In the genomic region with DNA sequence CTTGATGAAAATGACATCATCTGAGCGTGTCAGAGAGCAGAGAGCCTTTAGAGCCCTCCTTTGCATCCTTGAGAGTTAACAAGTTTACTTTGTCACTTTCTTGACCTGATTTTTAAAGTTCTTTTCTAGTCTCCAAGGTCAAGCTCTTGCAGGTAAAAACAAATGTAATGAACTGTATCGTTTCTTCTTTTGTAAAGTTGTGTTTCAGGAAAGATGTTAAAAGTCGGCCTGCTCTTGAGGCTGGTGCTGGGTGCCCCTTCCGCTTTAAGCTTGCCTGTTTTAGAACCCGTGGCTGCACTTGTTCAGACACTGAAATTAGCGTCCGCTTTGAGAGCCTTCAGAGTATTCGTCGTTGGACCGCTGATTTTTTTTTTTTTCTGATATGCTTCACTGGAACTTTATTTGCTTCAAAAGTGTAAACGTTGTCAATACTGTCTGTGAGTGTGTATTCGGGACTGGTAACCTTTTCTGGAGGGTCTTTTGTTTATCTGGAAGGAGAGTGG, we compare ENCODE assay signal across 1 cellular context.
TF ChIP-seq lines count a peak whose summit lies in the region.

No MANE protein-coding gene starts in this region.

TF ChIP-seq in K562, 482 proteins besides CTCF, POLR2A, EP300 and RAD21 (continued from another document and continues in another):
- TF ChIP-seq, protein P1, sequence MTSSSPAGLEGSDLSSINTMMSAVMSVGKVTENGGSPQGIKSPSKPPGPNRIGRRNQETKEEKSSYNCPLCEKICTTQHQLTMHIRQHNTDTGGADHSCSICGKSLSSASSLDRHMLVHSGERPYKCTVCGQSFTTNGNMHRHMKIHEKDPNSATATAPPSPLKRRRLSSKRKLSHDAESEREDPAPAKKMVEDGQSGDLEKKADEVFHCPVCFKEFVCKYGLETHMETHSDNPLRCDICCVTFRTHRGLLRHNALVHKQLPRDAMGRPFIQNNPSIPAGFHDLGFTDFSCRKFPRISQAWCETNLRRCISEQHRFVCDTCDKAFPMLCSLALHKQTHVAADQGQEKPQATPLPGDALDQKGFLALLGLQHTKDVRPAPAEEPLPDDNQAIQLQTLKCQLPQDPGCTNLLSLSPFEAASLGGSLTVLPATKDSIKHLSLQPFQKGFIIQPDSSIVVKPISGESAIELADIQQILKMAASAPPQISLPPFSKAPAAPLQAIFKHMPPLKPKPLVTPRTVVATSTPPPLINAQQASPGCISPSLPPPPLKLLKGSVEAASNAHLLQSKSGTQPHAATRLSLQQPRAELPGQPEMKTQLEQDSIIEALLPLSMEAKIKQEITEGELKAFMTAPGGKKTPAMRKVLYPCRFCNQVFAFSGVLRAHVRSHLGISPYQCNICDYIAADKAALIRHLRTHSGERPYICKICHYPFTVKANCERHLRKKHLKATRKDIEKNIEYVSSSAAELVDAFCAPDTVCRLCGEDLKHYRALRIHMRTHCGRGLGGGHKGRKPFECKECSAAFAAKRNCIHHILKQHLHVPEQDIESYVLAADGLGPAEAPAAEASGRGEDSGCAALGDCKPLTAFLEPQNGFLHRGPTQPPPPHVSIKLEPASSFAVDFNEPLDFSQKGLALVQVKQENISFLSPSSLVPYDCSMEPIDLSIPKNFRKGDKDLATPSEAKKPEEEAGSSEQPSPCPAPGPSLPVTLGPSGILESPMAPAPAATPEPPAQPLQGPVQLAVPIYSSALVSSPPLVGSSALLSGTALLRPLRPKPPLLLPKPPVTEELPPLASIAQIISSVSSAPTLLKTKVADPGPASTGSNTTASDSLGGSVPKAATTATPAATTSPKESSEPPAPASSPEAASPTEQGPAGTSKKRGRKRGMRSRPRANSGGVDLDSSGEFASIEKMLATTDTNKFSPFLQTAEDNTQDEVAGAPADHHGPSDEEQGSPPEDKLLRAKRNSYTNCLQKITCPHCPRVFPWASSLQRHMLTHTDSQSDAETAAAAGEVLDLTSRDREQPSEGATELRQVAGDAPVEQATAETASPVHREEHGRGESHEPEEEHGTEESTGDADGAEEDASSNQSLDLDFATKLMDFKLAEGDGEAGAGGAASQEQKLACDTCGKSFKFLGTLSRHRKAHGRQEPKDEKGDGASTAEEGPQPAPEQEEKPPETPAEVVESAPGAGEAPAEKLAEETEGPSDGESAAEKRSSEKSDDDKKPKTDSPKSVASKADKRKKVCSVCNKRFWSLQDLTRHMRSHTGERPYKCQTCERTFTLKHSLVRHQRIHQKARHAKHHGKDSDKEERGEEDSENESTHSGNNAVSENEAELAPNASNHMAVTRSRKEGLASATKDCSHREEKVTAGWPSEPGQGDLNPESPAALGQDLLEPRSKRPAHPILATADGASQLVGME (CRISPR knock-in tag; IDR thresholded peaks at IDR 0.05), result no peak
- no peak for TF ChIP-seq POLR2AphosphoS5 (IDR thresholded peaks at IDR 0.05; ENCODE audit: control insufficient read depth, insufficient read depth, low read depth, low read length)
- TF ChIP-seq EWSR1 (IDR thresholded peaks at IDR 0.05; ENCODE audit: borderline replicate concordance, low read depth, partially characterized antibody), result no peak
- no peak for TF ChIP-seq HMG20A (CRISPR knock-in tag; conservative IDR thresholded peaks at IDR 0.05)
- TF ChIP-seq CREBBP (IDR thresholded peaks at IDR 0.05; ENCODE audit: low read depth, low read length), result no peak
- no peak for TF ChIP-seq GATAD2A (IDR thresholded peaks at IDR 0.05)
- no peak for TF ChIP-seq ZNF316 (IDR thresholded peaks at IDR 0.05)
- no peak for TF ChIP-seq ERF (CRISPR knock-in tag; IDR thresholded peaks at IDR 0.05)
- no peak; the same call in 1 of the 2 replicates for TF ChIP-seq LCOR (CRISPR knock-in tag; IDR thresholded peaks at IDR 0.05)
- no peak for TF ChIP-seq ARID3B (CRISPR knock-in tag; IDR thresholded peaks at IDR 0.05; ENCODE audit: borderline replicate concordance)
- TF ChIP-seq EP400 (IDR thresholded peaks at IDR 0.05), result peak; percentile 6; the same call in 1 of the 2 replicates
- TF ChIP-seq, protein P2, sequence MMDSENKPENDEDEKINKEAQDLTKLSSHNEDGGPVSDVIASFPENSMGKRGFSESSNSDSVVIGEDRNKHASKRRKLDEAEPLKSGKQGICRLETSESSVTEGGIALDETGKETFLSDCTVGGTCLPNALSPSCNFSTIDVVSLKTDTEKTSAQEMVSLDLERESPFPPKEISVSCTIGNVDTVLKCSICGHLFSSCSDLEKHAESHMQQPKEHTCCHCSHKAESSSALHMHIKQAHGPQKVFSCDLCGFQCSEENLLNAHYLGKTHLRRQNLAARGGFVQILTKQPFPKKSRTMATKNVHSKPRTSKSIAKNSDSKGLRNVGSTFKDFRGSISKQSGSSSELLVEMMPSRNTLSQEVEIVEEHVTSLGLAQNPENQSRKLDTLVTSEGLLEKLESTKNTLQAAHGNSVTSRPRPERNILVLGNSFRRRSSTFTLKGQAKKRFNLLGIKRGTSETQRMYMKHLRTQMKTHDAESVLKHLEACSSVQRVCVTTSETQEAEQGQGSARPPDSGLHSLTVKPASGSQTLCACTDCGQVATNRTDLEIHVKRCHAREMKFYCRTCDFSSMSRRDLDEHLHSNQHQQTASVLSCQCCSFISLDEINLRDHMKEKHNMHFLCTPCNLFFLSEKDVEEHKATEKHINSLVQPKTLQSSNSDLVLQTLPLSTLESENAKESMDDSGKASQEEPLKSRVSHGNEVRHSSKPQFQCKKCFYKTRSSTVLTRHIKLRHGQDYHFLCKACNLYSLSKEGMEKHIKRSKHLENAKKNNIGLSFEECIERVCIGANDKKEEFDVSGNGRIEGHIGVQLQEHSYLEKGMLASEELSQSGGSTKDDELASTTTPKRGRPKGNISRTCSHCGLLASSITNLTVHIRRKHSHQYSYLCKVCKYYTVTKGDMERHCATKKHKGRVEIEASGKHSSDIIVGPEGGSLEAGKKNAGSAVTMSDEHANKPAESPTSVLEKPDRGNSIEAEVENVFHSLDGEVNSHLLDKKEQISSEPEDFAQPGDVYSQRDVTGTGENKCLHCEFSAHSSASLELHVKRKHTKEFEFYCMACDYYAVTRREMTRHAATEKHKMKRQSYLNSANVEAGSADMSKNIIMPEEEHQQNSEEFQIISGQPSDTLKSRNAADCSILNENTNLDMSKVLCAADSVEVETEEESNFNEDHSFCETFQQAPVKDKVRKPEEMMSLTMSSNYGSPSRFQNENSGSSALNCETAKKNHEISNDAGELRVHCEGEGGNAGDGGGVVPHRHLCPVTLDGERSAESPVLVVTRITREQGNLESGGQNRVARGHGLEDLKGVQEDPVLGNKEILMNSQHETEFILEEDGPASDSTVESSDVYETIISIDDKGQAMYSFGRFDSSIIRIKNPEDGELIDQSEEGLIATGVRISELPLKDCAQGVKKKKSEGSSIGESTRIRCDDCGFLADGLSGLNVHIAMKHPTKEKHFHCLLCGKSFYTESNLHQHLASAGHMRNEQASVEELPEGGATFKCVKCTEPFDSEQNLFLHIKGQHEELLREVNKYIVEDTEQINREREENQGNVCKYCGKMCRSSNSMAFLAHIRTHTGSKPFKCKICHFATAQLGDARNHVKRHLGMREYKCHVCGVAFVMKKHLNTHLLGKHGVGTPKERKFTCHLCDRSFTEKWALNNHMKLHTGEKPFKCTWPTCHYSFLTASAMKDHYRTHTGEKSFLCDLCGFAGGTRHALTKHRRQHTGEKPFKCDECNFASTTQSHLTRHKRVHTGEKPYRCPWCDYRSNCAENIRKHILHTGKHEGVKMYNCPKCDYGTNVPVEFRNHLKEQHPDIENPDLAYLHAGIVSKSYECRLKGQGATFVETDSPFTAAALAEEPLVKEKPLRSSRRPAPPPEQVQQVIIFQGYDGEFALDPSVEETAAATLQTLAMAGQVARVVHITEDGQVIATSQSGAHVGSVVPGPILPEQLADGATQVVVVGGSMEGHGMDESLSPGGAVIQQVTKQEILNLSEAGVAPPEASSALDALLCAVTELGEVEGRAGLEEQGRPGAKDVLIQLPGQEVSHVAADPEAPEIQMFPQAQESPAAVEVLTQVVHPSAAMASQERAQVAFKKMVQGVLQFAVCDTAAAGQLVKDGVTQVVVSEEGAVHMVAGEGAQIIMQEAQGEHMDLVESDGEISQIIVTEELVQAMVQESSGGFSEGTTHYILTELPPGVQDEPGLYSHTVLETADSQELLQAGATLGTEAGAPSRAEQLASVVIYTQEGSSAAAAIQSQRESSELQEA (IDR thresholded peaks at IDR 0.05; ENCODE audit: low read depth), result no peak
- TF ChIP-seq MTA2 (IDR thresholded peaks at IDR 0.05; ENCODE audit: low read depth), result no peak
- no peak for TF ChIP-seq ZNF436 (CRISPR knock-in tag; IDR thresholded peaks at IDR 0.05)
- no peak for TF ChIP-seq MCM5 (IDR thresholded peaks at IDR 0.05; ENCODE audit: low read depth)
- no peak for TF ChIP-seq SIN3B (IDR thresholded peaks at IDR 0.05; ENCODE audit: low read depth)
- TF ChIP-seq NR2C1 (IDR thresholded peaks at IDR 0.05), result no peak
- TF ChIP-seq NR2C1 (tag; IDR thresholded peaks at IDR 0.05), result no peak
- no peak for TF ChIP-seq RNF2 (IDR thresholded peaks at IDR 0.05)
- TF ChIP-seq ELF2 (CRISPR knock-in tag; IDR thresholded peaks at IDR 0.05), result no peak
- TF ChIP-seq ZHX1 (conservative IDR thresholded peaks at IDR 0.05; ENCODE audit: low read length), result no peak
- no peak for TF ChIP-seq CHD1 (IDR thresholded peaks at IDR 0.05; ENCODE audit: low read length)
- no peak for TF ChIP-seq NR3C1 (CRISPR knock-in tag; IDR thresholded peaks at IDR 0.05)
- no peak for TF ChIP-seq FOS (IDR thresholded peaks at IDR 0.05; ENCODE audit: extremely low read depth, insufficient read length)
- TF ChIP-seq ZSCAN32 (CRISPR knock-in tag; IDR thresholded peaks at IDR 0.05), result no peak
- no peak for TF ChIP-seq RBM15 (IDR thresholded peaks at IDR 0.05; ENCODE audit: insufficient read depth, low read length)
- TF ChIP-seq, protein P3, sequence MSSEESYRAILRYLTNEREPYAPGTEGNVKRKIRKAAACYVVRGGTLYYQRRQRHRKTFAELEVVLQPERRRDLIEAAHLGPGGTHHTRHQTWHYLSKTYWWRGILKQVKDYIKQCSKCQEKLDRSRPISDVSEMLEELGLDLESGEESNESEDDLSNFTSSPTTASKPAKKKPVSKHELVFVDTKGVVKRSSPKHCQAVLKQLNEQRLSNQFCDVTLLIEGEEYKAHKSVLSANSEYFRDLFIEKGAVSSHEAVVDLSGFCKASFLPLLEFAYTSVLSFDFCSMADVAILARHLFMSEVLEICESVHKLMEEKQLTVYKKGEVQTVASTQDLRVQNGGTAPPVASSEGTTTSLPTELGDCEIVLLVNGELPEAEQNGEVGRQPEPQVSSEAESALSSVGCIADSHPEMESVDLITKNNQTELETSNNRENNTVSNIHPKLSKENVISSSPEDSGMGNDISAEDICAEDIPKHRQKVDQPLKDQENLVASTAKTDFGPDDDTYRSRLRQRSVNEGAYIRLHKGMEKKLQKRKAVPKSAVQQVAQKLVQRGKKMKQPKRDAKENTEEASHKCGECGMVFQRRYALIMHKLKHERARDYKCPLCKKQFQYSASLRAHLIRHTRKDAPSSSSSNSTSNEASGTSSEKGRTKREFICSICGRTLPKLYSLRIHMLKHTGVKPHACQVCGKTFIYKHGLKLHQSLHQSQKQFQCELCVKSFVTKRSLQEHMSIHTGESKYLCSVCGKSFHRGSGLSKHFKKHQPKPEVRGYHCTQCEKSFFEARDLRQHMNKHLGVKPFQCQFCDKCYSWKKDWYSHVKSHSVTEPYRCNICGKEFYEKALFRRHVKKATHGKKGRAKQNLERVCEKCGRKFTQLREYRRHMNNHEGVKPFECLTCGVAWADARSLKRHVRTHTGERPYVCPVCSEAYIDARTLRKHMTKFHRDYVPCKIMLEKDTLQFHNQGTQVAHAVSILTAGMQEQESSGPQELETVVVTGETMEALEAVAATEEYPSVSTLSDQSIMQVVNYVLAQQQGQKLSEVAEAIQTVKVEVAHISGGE (CRISPR knock-in tag; IDR thresholded peaks at IDR 0.05), result no peak; a peak in 1 of 6 replicates
- no peak for TF ChIP-seq SNIP1 (IDR thresholded peaks at IDR 0.05; ENCODE audit: low read depth)
- TF ChIP-seq MXI1 (IDR thresholded peaks at IDR 0.05; ENCODE audit: low read depth, low read length), result no peak
- no peak for TF ChIP-seq GTF2A2 (tag; IDR thresholded peaks at IDR 0.05)
- TF ChIP-seq ESRRB (CRISPR knock-in tag; IDR thresholded peaks at IDR 0.05; ENCODE audit: borderline replicate concordance), result no peak
- TF ChIP-seq PHF20 (IDR thresholded peaks at IDR 0.05; ENCODE audit: partially characterized antibody), result no peak
- no peak for TF ChIP-seq ZNF398 (CRISPR knock-in tag; IDR thresholded peaks at IDR 0.05)
- TF ChIP-seq HSF4 (CRISPR knock-in tag; IDR thresholded peaks at IDR 0.05; ENCODE audit: borderline replicate concordance), result no peak
- 0 out of 2 replicates have a peak, but pooled peaks have one; percentile 32 for TF ChIP-seq SMARCA5 (IDR thresholded peaks at IDR 0.05)
